In genomic region chr6:166411721-166412151, GRCh38 we compare ENCODE assay signal across 1 cellular context.
TF ChIP-seq lines count a peak whose summit lies in the region.

No MANE protein-coding gene starts in this region.

TF ChIP-seq in WTC11, 78 proteins besides CTCF, POLR2A, EP300 and RAD21 (continued from another document):
- TF ChIP-seq ZNF281 (CRISPR knock-in tag; IDR thresholded peaks at IDR 0.05) (no peak), FOXP1 (CRISPR knock-in tag; IDR thresholded peaks at IDR 0.05; ENCODE audit: borderline replicate concordance) (no peak), ZNF317 (CRISPR knock-in tag; IDR thresholded peaks at IDR 0.05; ENCODE audit: borderline replicate concordance, low read depth) (no peak), SMAD4 (CRISPR knock-in tag; IDR thresholded peaks at IDR 0.05) (no peak), ATF2 (CRISPR knock-in tag; IDR thresholded peaks at IDR 0.05; ENCODE audit: borderline replicate concordance, low read depth) (no peak), MXD4 (CRISPR knock-in tag; IDR thresholded peaks at IDR 0.05; ENCODE audit: borderline replicate concordance) (no peak), ATF1 (CRISPR knock-in tag; IDR thresholded peaks at IDR 0.05) (no peak)
